ENCODE assay signal across 11 cellular contexts in the genomic region with DNA sequence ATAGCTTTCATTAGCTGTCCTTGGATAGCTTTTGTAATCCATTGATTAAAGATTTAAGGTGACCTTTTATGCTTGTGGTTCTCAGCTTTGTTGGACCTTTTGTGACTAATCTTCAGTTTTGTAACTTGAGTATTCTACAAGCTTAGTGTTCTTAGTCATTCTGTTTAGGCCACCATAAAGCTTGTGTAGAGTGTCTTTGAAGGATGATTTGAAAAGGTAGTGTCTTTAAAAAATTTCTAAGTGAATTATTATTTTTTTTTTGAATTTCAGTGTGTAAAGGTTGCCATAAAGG. TPM values are rescaled to one million over a fixed set of nuclear protein-coding genes. Genes with fewer than 3 reads are reported as not detected.
DNase-seq lines count a peak whose midpoint lies in the region; ATAC-seq and TF ChIP-seq lines count a peak whose summit lies in the region.
"Had no signal": no experiment of that assay in that cellular context is flagged by ENCODE, and none has a peak within 500 bp of the region (broad histone marks: within the 10 kb centered on the region; RNA-seq: fewer than 3 reads in every experiment).

No MANE protein-coding gene starts in this region.

- peaks cover 99% of the 10 kb centered on the region for H4K20me1 ChIP-seq in Loucy (ENCODE audit: insufficient read depth, low read length, poor library complexity, severe bottlenecking)

- H3K79me1 ChIP-seq in mesenchymal stem cell (replicated peaks; ENCODE audit: low read length, poor library complexity, severe bottlenecking): no peaks in the 10 kb centered on the region

- H3K18ac ChIP-seq in mesenchymal stem cell (ENCODE audit: low read depth in 1 of 2, low read length in 2 of 2): no peak overlapping the region

- no peak for TF ChIP-seq CTCF in CD4-positive, alpha-beta T cell (IDR thresholded peaks at IDR 0.05)
- TF ChIP-seq CTCF in Loucy (conservative IDR thresholded peaks at IDR 0.05; ENCODE audit: low read length) (no peak), adrenal gland (IDR thresholded peaks at IDR 0.05) (no peak), tibial nerve (IDR thresholded peaks at IDR 0.05) (no peak)

- no peak overlapping the region for H2BK120ac ChIP-seq in mesenchymal stem cell (ENCODE audit: low read depth, low read length)

- H3K9ac ChIP-seq in Loucy (ENCODE audit: low read depth, low read length, poor library complexity, severe bottlenecking): no peak overlapping the region
- H3K9ac ChIP-seq in mesenchymal stem cell (ENCODE audit: low read length): peak overlapping the region; percentile 63

- peak overlapping the region; percentile 69 for H3K27ac Mint-ChIP-seq in CD4-positive, alpha-beta T cell

- H3K23ac ChIP-seq in mesenchymal stem cell (ENCODE audit: low read length in 2 of 2): no peak overlapping the region

- H3K9me3 ChIP-seq in CD4-positive, alpha-beta T cell (ENCODE audit: control insufficient read depth, low read length): no peaks in the 10 kb centered on the region
- H3K9me3 ChIP-seq in Loucy (ENCODE audit: insufficient read depth, low read depth, low read length) (no peaks in the 10 kb centered on the region), adrenal gland (replicated peaks in 1 of 3) (no peaks in the 10 kb centered on the region), mesenchymal stem cell (ENCODE audit: control insufficient read depth, low read length) (no peaks in the 10 kb centered on the region), tibial nerve (no peaks in the 10 kb centered on the region)
- H3K9me3 ChIP-seq: MG63 had no signal

- no peaks in the 10 kb centered on the region for H3K27me3 Mint-ChIP-seq in CD4-positive, alpha-beta T cell

- no peak overlapping the region for H2BK5ac ChIP-seq in mesenchymal stem cell (ENCODE audit: low read depth, low read length, poor library complexity, severe bottlenecking)

- H3K14ac ChIP-seq in mesenchymal stem cell (ENCODE audit: low read length in 2 of 2): no peak overlapping the region

- no peak overlapping the region for H2AK5ac ChIP-seq in mesenchymal stem cell (ENCODE audit: low read length, severe bottlenecking)

- no peaks in the 10 kb centered on the region for H3K9me3 Mint-ChIP-seq in CD4-positive, alpha-beta T cell

- POLR2A ChIA-PET in CD4-positive, alpha-beta T cell (lab: Charles Lee): interaction anchor here (0.6 to 1.2 kb wide), 2 partner anchors 11 to 118 kb away, joined by 4 to 6 read pairs; no protein-coding TSS in a partner anchor

- H3K4me1 ChIP-seq in Loucy (ENCODE audit: insufficient read depth, low read length, poor library complexity, severe bottlenecking) (peaks cover 75% of the 10 kb centered on the region), adrenal gland (replicated peaks in 1 of 2) (peaks cover 49 to 87% of the 10 kb centered on the region in 2 donors), mesenchymal stem cell (ENCODE audit: control insufficient read depth, insufficient read depth, low read depth, low read length) (peaks cover 11% of the 10 kb centered on the region), tibial nerve (peaks cover 0 to 95% (median 56%) of the 10 kb centered on the region in 4 donors)

- intact Hi-C loops in CD4-positive, alpha-beta T cell (cut with DNase I, micrococcal nuclease): no loop called here
- intact Hi-C loops in adrenal gland (cut with DNase I): no loop called here

- peaks cover 100% of the 10 kb centered on the region for H3K79me2 ChIP-seq in Loucy (ENCODE audit: insufficient read depth, low read length)

- H2AFZ ChIP-seq in Loucy (ENCODE audit: low read length) (no peak overlapping the region), mesenchymal stem cell (ENCODE audit: low read depth, low read length) (no peak overlapping the region)

- H3K4me3 ChIP-seq in Loucy (ENCODE audit: low read length, poor library complexity, severe bottlenecking) (peak overlapping the region; percentile 96), adrenal gland (no peak overlapping the region), mesenchymal stem cell (ENCODE audit: insufficient read depth in 1 of 2, low read depth in 1 of 2, low read length in 2 of 2) (no peak overlapping the region), tibial nerve (no peak overlapping the region)
- H3K4me3 ChIP-seq: MG63 had no signal

- no peak overlapping the region for H4K8ac ChIP-seq in mesenchymal stem cell (ENCODE audit: low read length)

- H3K4me1 Mint-ChIP-seq in CD4-positive, alpha-beta T cell (ENCODE audit: low read depth): peaks cover 92% of the 10 kb centered on the region

- ATAC-seq in CD4-positive, alpha-beta T cell (ENCODE audit: poor library complexity): no peak
- no peak for ATAC-seq in HG02938 (IDR thresholded peaks at IDR 0.05; ENCODE audit: unreplicated experiment)

- DNase-seq in CD4-positive, alpha-beta T cell: no peak
- no peak for DNase-seq in adrenal gland
- DNase-seq in mesenchymal stem cell: peak; percentile 74
- no peak for DNase-seq in NCI-H345 (lab: John Stamatoyannopoulos, UW)
- DNase-seq in tibial nerve (ENCODE audit: low spot score in 2 of 2): no peak
- no peak for DNase-seq in NCI-H1092 (lab: John Stamatoyannopoulos, UW)
- DNase-seq: activated CD8-positive, alpha-beta memory T cell treated with anti-CD3 and anti-CD28 coated beads for 24 hours had no signal

- H4K91ac ChIP-seq in mesenchymal stem cell (ENCODE audit: low read length): no peak overlapping the region

- no peaks in the 10 kb centered on the region for H3F3A ChIP-seq in Loucy (ENCODE audit: low read depth)

- TF ChIP-seq POLR2A in adrenal gland (IDR thresholded peaks at IDR 0.05): no peak
- no peak for TF ChIP-seq POLR2A in tibial nerve (IDR thresholded peaks at IDR 0.05)

- TF ChIP-seq EP300 in tibial nerve (IDR thresholded peaks at IDR 0.05): no peak

- peak overlapping the region; percentile 94 for H3K4me2 ChIP-seq in Loucy (ENCODE audit: low read depth, low read length, poor library complexity, severe bottlenecking)
- H3K4me2 ChIP-seq in mesenchymal stem cell (ENCODE audit: low read length, poor library complexity, severe bottlenecking): no peak overlapping the region

- CTCF ChIA-PET in CD4-positive, alpha-beta T cell (lab: Charles Lee): no interaction called here

- no peak overlapping the region for H3K4me3 Mint-ChIP-seq in CD4-positive, alpha-beta T cell

- peaks cover 77% of the 10 kb centered on the region for H3K36me3 Mint-ChIP-seq in CD4-positive, alpha-beta T cell (ENCODE audit: low read depth)

- H3K27me3 ChIP-seq in CD4-positive, alpha-beta T cell (ENCODE audit: control insufficient read depth, insufficient read depth, low read length): no peaks in the 10 kb centered on the region
- H3K27me3 ChIP-seq in Loucy (ENCODE audit: insufficient read depth, low read length, poor library complexity, severe bottlenecking): no peaks in the 10 kb centered on the region
- H3K27me3 ChIP-seq in adrenal gland: no peaks in the 10 kb centered on the region
- no peaks in the 10 kb centered on the region for H3K27me3 ChIP-seq in mesenchymal stem cell (ENCODE audit: control insufficient read depth in 1 of 2, insufficient read depth in 1 of 2, low read length in 2 of 2)
- H3K27me3 ChIP-seq in tibial nerve: no peaks in the 10 kb centered on the region
- H3K27me3 ChIP-seq: cardiac muscle cell, MG63 had no signal

- H2BK15ac ChIP-seq in mesenchymal stem cell (ENCODE audit: low read depth, poor library complexity, severe bottlenecking): no peak overlapping the region

- H3K9me2 ChIP-seq in Loucy (replicated peaks; ENCODE audit: low read depth, low read length): no peaks in the 10 kb centered on the region

- no peak overlapping the region for H3K27ac ChIP-seq in CD4-positive, alpha-beta T cell (ENCODE audit: low read depth, low read length)
- H3K27ac ChIP-seq in adrenal gland (peak overlapping the region in 4 of 5 donors; percentile 19 to 72 (median 56)), mesenchymal stem cell (ENCODE audit: low read length, poor library complexity, severe bottlenecking) (no peak overlapping the region), tibial nerve (no peak overlapping the region)

- H3K36me3 ChIP-seq in Loucy (ENCODE audit: insufficient read depth, low read length) (peaks cover 47% of the 10 kb centered on the region), adrenal gland (replicated peaks in 1 of 2) (peaks cover 0 to 38% of the 10 kb centered on the region in 2 donors), mesenchymal stem cell (ENCODE audit: control insufficient read depth in 1 of 2, insufficient read depth in 2 of 2, low read depth in 1 of 2, low read length in 2 of 2) (peaks cover 14 to 46% of the 10 kb centered on the region in 2 experiments), tibial nerve (peaks cover 0 to 28% (median 0%) of the 10 kb centered on the region in 3 donors)

- H3K4ac ChIP-seq in mesenchymal stem cell (ENCODE audit: low read depth in 1 of 2, low read length in 2 of 2): no peak overlapping the region

- H2BK12ac ChIP-seq in mesenchymal stem cell (ENCODE audit: low read length in 2 of 2): no peak overlapping the region

RNA-seq across cellular contexts. Expression of a gene that starts 7.5 kb away (rescaled TPM):
- 100 to 1,000 TPM; 463 to 496 TPM for total RNA-seq in CD4-positive, alpha-beta T cell
- total RNA-seq in adrenal gland (100 to 1,000 TPM; 190 to 389 (median 342) TPM), tibial nerve (100 to 1,000 TPM; 256 to 333 (median 316) TPM)
- 100 to 1,000 TPM in 2 of 3 donors, 10 to 100 TPM in 1; 99.8 to 935 (median 228) TPM for polyA plus RNA-seq in adrenal gland
- 560 TPM for polyA plus RNA-seq in mesenchymal stem cell (2013, experiment 1 of 2)
- 524 TPM for polyA plus RNA-seq in mesenchymal stem cell (2013, experiment 2 of 2)

Comparison
In these comparisons a context has a peak if more than half of its experiments do, and no peak if none do; other contexts are left out.
1. H3K27ac ChIP-seq: peak in adrenal gland (4 of 5); none in CD4-positive, alpha-beta T cell (single experiment), mesenchymal stem cell (single experiment) and tibial nerve (0 of 4).